Comparison of ENCODE assay signal across 21 cellular contexts in genomic region chr4:56701644-56702043, GRCh38.
"Had no signal": no experiment of that assay in that cellular context is flagged by ENCODE, and none has a peak within 500 bp of the region (broad histone marks: within the 10 kb centered on the region; RNA-seq: fewer than 3 reads in every experiment).

No MANE protein-coding gene starts in this region.

- H3K27me3 Mint-ChIP-seq: activated CD4-positive, alpha-beta memory T cell treated with anti-CD3 and anti-CD28 coated beads for 36 hours had no signal

- H3K27ac Mint-ChIP-seq: activated CD4-positive, alpha-beta memory T cell treated with anti-CD3 and anti-CD28 coated beads for 36 hours; activated CD4-positive, alpha-beta T cell treated with anti-CD3 and anti-CD28 coated beads, Interleukin-2, amount 10 ng/mL, durations not matched to agents 24 days and 14 days; natural killer cell treated with Interleukin-12 subunit alpha and Interleukin-12 subunit beta and Interleukin-15 and Interleukin-18, amount 100 ng/mL, for 72 hours; T-helper 1 cell treated with Interleukin-12 subunit alpha and Interleukin-12 subunit beta and Interleukin-4 antibody, amounts not matched to agents 30 μg/mL and 1 μg/mL, for 36 hours had no signal

- H3K36me3 ChIP-seq: lower lobe of right lung, sigmoid colon, tibial nerve had no signal

- H3K27ac ChIP-seq: lower lobe of right lung, sigmoid colon, tibial nerve had no signal

- H3K4me3 ChIP-seq: lower lobe of right lung, mucosa of descending colon, sigmoid colon, tibial nerve had no signal

- FAIRE-seq: endothelial cell of umbilical vein had no signal

- H3K9me3 Mint-ChIP-seq: activated CD4-positive, alpha-beta memory T cell treated with anti-CD3 and anti-CD28 coated beads for 36 hours; activated CD4-positive, alpha-beta T cell treated with anti-CD3 and anti-CD28 coated beads, Interleukin-2, amount 10 ng/mL, durations not matched to agents 24 days and 14 days; natural killer cell treated with Interleukin-12 subunit alpha and Interleukin-12 subunit beta and Interleukin-15 and Interleukin-18, amount 100 ng/mL, for 72 hours; T-helper 1 cell treated with Interleukin-12 subunit alpha and Interleukin-12 subunit beta and Interleukin-4 antibody, amounts not matched to agents 30 μg/mL and 1 μg/mL, for 36 hours had no signal

- DNase-seq: activated CD4-positive, alpha-beta memory T cell treated with anti-CD3 and anti-CD28 coated beads for 36 hours; activated CD4-positive, alpha-beta T cell treated with anti-CD3 and anti-CD28 coated beads, Interleukin-2, amount 10 ng/mL, durations not matched to agents 24 days and 14 days; activated CD4-positive, CD25-positive, alpha-beta regulatory T cell treated with anti-CD3 and anti-CD28 coated beads, Interleukin-2, amount 50 U/mL, for 72 hours; activated CD8-positive, alpha-beta memory T cell treated with anti-CD3 and anti-CD28 coated beads, Interleukin-2, amount 50 U/mL, for 4 hours; activated gamma-delta T cell; activated naive CD4-positive, alpha-beta T cell treated with anti-CD3 and anti-CD28 coated beads, Interleukin-2, amount 50 U/mL, for 16 hours; activated T-cell treated with anti-CD3 and anti-CD28 coated beads, Interleukin-2, amount 50 U/mL, for 1 hour; amniotic stem cell; central memory CD4-positive, alpha-beta T cell; kidney glomerular epithelial cell; lower lobe of right lung; mucosa of descending colon; sigmoid colon; stimulated activated naive CD4-positive, alpha-beta T cell treated with Interleukin-2 at 50 U/mL for 16 hours; SW 1271; T-helper 9 cell had no signal

- ATAC-seq: left lobe of liver; lower lobe of right lung; mucosa of descending colon; natural killer cell treated with Interleukin-12 subunit alpha and Interleukin-12 subunit beta and Interleukin-15 and Interleukin-18, amount 100 ng/mL, for 72 hours had no signal

- H3K36me3 Mint-ChIP-seq: activated CD4-positive, alpha-beta memory T cell treated with anti-CD3 and anti-CD28 coated beads for 36 hours; natural killer cell treated with Interleukin-12 subunit alpha and Interleukin-12 subunit beta and Interleukin-15 and Interleukin-18, amount 100 ng/mL, for 72 hours had no signal

- H3K4me3 Mint-ChIP-seq: activated CD4-positive, alpha-beta memory T cell treated with anti-CD3 and anti-CD28 coated beads for 36 hours; activated CD4-positive, alpha-beta T cell treated with anti-CD3 and anti-CD28 coated beads, Interleukin-2, amount 10 ng/mL, durations not matched to agents 24 days and 14 days; natural killer cell treated with Interleukin-12 subunit alpha and Interleukin-12 subunit beta and Interleukin-15 and Interleukin-18, amount 100 ng/mL, for 72 hours; T-helper 1 cell treated with Interleukin-12 subunit alpha and Interleukin-12 subunit beta and Interleukin-4 antibody, amounts not matched to agents 30 μg/mL and 1 μg/mL, for 36 hours had no signal

- H3K9me3 ChIP-seq: lower lobe of right lung, mucosa of descending colon, sigmoid colon, tibial nerve had no signal

- H3K27me3 ChIP-seq: sigmoid colon, tibial nerve had no signal
